Comparison of ENCODE assay signal across 8 cellular contexts in genomic region chr9:129489838-129490582, GRCh38.
A peak's percentile ranks its signal among the peaks of the same experiment; 100 is the strongest.
DNase-seq lines count a peak whose midpoint lies in the region; ATAC-seq and TF ChIP-seq lines count a peak whose summit lies in the region.

No MANE protein-coding gene starts in this region.

- H3K4me3 ChIP-seq in astrocyte of the cerebellum (ENCODE audit: low read depth, low read length) (peak overlapping the region; percentile 31), left lung (peak overlapping the region; percentile 46 to 50)

- no peaks in the 10 kb centered on the region for H3K9me3 ChIP-seq in left lung

- no peaks in the 10 kb centered on the region for H3K27me3 ChIP-seq in left lung

- intact Hi-C loops in left lung (cut with DNase I): no loop called here

- in situ Hi-C loops in astrocyte of the cerebellum (cut with HindIII; ENCODE audit: low sequenced_read_pairs): no loop called here

- TF ChIP-seq CTCF in astrocyte of the cerebellum (IDR thresholded peaks at IDR 0.05; ENCODE audit: low read depth, low read length, missing control alignments) (no peak), left lung (IDR thresholded peaks at IDR 0.05) (no peak)

- peak overlapping the region; percentile 99 to 100 for H3K27ac ChIP-seq in left lung

- peaks cover 0 to 24% of the 10 kb centered on the region in 2 donors for H3K36me3 ChIP-seq in left lung

- ATAC-seq in left lung (peak; percentile 1), HG03565 (IDR thresholded peaks at IDR 0.05; ENCODE audit: unreplicated experiment) (no peak)

- DNase-seq in activated gamma-delta T cell treated with Interleukin-2 at 50 U/mL for 16 hours (peak; percentile 41), activated gamma-delta T cell (lab: John Stamatoyannopoulos, UW) (no peak), astrocyte of the cerebellum (ENCODE audit: low read depth) (no peak), left lung (no peak), NOMO-1 treated with dmso at 0.1 percent for 144 hours (lab: John Stamatoyannopoulos, UW; ENCODE audit: unreplicated experiment) (no peak), cerebellar cortex (ENCODE audit: low spot score) (no peak)
- peak; percentile 55 for DNase-seq in stimulated activated CD8-positive, alpha-beta memory T cell treated with anti-CD3 and anti-CD28 coated beads, Interleukin-4, amount 100 ng/mL, for 48 hours

- peaks cover 44 to 93% of the 10 kb centered on the region in 2 donors for H3K4me1 ChIP-seq in left lung

Comparison
In these comparisons a context has a peak if more than half of its experiments do, and no peak if none do; other contexts are left out.
1. DNase-seq: peak in activated gamma-delta T cell treated with Interleukin-2 at 50 U/mL for 16 hours (single experiment) and stimulated activated CD8-positive, alpha-beta memory T cell treated with anti-CD3 and anti-CD28 coated beads, Interleukin-4, amount 100 ng/mL, for 48 hours (single experiment); none in activated gamma-delta T cell (single experiment), astrocyte of the cerebellum (single experiment), left lung (0 of 2), NOMO-1 treated with dmso at 0.1 percent for 144 hours (single experiment) and cerebellar cortex (single experiment).